1 cellular context compared by ENCODE assay signal in the genomic region with DNA sequence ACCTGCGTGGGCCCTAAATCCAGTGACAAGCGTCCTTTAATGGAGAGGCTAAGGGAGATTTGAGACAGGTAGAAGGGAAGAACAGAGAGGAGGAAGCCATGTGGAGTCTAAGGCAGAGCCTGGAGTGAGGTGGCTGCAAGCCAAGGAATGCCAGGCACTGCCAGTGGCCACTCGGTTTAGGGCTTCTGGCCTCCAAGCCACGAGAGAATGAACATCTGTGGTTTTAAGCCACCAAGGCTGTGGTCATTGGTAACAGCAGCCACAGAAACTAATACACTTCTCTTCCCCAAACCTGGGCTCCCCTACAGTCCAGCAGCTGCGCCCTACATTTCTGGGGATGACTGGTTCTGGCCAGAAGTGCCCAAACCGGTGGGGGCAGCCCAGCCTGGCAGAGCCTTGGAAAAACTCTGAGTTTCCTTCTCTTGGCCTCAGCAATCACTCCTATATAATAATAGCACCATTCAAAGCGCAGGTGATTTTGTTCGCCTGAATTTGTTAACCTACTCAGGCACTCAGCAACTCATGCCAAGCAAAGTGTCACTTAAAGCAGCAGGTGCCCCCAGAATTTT.
TF ChIP-seq lines count a peak whose summit lies in the region.

No MANE protein-coding gene starts in this region.

TF ChIP-seq in HEK293, 187 proteins besides CTCF, POLR2A, EP300 and RAD21 (continued from another document):
- TF ChIP-seq ZNF398 (tag by site-specific recombination; IDR thresholded peaks at IDR 0.05), result no peak
TF ChIP-seq in HEK293: peak in this region for 2.
